Comparison of ENCODE assay signal across 1 cellular context in the genomic region with DNA sequence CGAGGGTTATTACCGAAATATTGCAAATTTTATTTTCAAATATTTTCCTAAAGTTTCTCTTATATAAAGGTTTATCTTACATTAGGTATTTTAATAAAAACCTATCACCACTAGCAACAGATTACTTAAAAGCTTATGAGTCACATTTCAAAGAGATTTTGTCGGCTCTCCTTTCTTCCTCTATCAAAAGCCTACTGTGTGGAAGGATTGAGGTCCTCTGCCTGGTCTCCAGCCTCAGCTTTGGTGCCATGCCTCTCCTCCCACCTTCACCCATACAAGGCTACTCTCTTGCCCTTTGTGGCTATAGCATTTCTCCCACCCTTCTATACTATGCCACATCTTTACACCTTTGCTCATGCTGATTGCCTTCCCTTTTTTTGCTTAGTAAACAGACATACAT.
TF ChIP-seq lines count a peak whose summit lies in the region.

No MANE protein-coding gene starts in this region.

TF ChIP-seq in IMR-90, 13 proteins besides CTCF, POLR2A, EP300 and RAD21:
- TF ChIP-seq MXI1 (IDR thresholded peaks at IDR 0.05; ENCODE audit: borderline replicate concordance, low read depth, low read length) (no peak), SMC3 (IDR thresholded peaks at IDR 0.05; ENCODE audit: low read depth, low read length) (no peak), CEBPB (IDR thresholded peaks at IDR 0.05; ENCODE audit: low read depth, low read length) (no peak), NFE2L2 (IDR thresholded peaks at IDR 0.05; ENCODE audit: low read depth, low read length) (no peak), RFX5 (IDR thresholded peaks at IDR 0.05; ENCODE audit: low read depth, low read length) (no peak), MAFK (IDR thresholded peaks at IDR 0.05; ENCODE audit: low read depth, low read length) (no peak), RCOR1 (IDR thresholded peaks at IDR 0.05; ENCODE audit: insufficient replicate concordance, low read length) (no peak), MAZ (IDR thresholded peaks at IDR 0.05; ENCODE audit: borderline replicate concordance, low read depth, low read length) (no peak), FOS (IDR thresholded peaks at IDR 0.05; ENCODE audit: low read depth, low read length) (no peak), BHLHE40 (IDR thresholded peaks at IDR 0.05; ENCODE audit: low read depth, low read length) (no peak), CHD1 (IDR thresholded peaks at IDR 0.05; ENCODE audit: low read depth, low read length) (no peak)
- TF ChIP-seq, protein P1, sequence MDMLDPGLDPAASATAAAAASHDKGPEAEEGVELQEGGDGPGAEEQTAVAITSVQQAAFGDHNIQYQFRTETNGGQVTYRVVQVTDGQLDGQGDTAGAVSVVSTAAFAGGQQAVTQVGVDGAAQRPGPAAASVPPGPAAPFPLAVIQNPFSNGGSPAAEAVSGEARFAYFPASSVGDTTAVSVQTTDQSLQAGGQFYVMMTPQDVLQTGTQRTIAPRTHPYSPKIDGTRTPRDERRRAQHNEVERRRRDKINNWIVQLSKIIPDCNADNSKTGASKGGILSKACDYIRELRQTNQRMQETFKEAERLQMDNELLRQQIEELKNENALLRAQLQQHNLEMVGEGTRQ (IDR thresholded peaks at IDR 0.05; ENCODE audit: low read depth, low read length): no peak
- TF ChIP-seq, protein P2, sequence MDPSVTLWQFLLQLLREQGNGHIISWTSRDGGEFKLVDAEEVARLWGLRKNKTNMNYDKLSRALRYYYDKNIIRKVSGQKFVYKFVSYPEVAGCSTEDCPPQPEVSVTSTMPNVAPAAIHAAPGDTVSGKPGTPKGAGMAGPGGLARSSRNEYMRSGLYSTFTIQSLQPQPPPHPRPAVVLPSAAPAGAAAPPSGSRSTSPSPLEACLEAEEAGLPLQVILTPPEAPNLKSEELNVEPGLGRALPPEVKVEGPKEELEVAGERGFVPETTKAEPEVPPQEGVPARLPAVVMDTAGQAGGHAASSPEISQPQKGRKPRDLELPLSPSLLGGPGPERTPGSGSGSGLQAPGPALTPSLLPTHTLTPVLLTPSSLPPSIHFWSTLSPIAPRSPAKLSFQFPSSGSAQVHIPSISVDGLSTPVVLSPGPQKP (IDR thresholded peaks at IDR 0.05; ENCODE audit: borderline replicate concordance, low read depth, low read length): no peak
